8 cellular contexts compared by ENCODE assay signal in genomic region chr11:108593214-108593909, GRCh38. TPM values are rescaled to one million over a fixed set of nuclear protein-coding genes. Genes with fewer than 3 reads are reported as not detected.
A peak's percentile ranks its signal among the peaks of the same experiment; 100 is the strongest.
DNase-seq lines count a peak whose midpoint lies in the region; ATAC-seq and TF ChIP-seq lines count a peak whose summit lies in the region.

Gene EXPH5, minus strand, starts transcription at chr11:108593768. Its CDS starts 232 bp downstream, at chr11:108593536.

- H3K27me3 ChIP-seq in hepatocyte (peaks cover 6% of the 10 kb centered on the region), rectal smooth muscle tissue (ENCODE audit: control insufficient read depth, insufficient read depth, low read length) (no peaks in the 10 kb centered on the region), aorta (ENCODE audit: control insufficient read depth in 1 of 2, insufficient read depth in 2 of 2, low read length in 1 of 2) (no peaks in the 10 kb centered on the region)

- no peak within 1 kb of the TSS for H3K9ac ChIP-seq in rectal smooth muscle tissue (ENCODE audit: low read length)

- peak within 1 kb of the TSS; percentile 65 for H2AFZ ChIP-seq in hepatocyte

- peak; percentile 90 for ATAC-seq in GM18505 (IDR thresholded peaks at IDR 0.05; ENCODE audit: unreplicated experiment)
- ATAC-seq in HG02970 (IDR thresholded peaks at IDR 0.05; ENCODE audit: low FRiP score, unreplicated experiment) = peak; percentile 82
- ATAC-seq in aorta (ENCODE audit: low FRiP score) = peak; percentile 93

- H3K36me3 ChIP-seq in hepatocyte (replicated peaks; ENCODE audit: insufficient read depth, low read depth) (no peaks in the 10 kb centered on the region), rectal smooth muscle tissue (ENCODE audit: control insufficient read depth, insufficient read depth, low read length) (no peaks in the 10 kb centered on the region), aorta (ENCODE audit: control insufficient read depth in 1 of 2, insufficient read depth in 2 of 2, low read length in 1 of 2) (no peaks in the 10 kb centered on the region)

- intact Hi-C loops in aorta (cut with DNase I) = loop anchor here (1.0 to 5.0 kb wide), 3 partner anchors 54 to 126 kb away; partner anchors contain the start of genes C11orf65 (in 1 of the 2) and POGLUT3 (in 1 of the 2)

- H3K4me2 ChIP-seq in hepatocyte = peak within 1 kb of the TSS; percentile 83

- no peaks in the 10 kb centered on the region for H3K9me2 ChIP-seq in hepatocyte (replicated peaks; ENCODE audit: insufficient read depth)

- peak; percentile 2 for DNase-seq in NCI-H1694 treated with DMSO at 0.1 percent for 48 hours (lab: John Stamatoyannopoulos, UW)
- DNase-seq in T-helper 9 cell = peak; percentile 73
- DNase-seq in astrocyte of the hippocampus (ENCODE audit: low read depth, low spot score) = peak; percentile 91
- DNase-seq in hepatocyte (ENCODE audit: low spot score) = peak; percentile 94
- DNase-seq in aorta = peak; percentile 85 to 94

- WGBS in hepatocyte (ENCODE audit: low lambda C conversion rate, missing lambda C conversion rate) = 2% methylated on average over 31 of the region's 37 CpGs
- WGBS in aorta, 2 donors = 1% methylated on average over 34 to 37 of the region's 37 CpGs

- H3K27ac ChIP-seq in hepatocyte = peak within 1 kb of the TSS; percentile 87
- no peak within 1 kb of the TSS for H3K27ac ChIP-seq in rectal smooth muscle tissue (ENCODE audit: low read depth, low read length)
- H3K27ac ChIP-seq in aorta (ENCODE audit: low read depth in 1 of 2, low read length in 2 of 2) = no peak within 1 kb of the TSS

- no peaks in the 10 kb centered on the region for H3K9me3 ChIP-seq in hepatocyte (ENCODE audit: low read depth)
- H3K9me3 ChIP-seq in aorta (ENCODE audit: control insufficient read depth, low read length) = no peaks in the 10 kb centered on the region

- H4K20me1 ChIP-seq in hepatocyte (ENCODE audit: insufficient read depth, poor library complexity, severe bottlenecking) = no peaks in the 10 kb centered on the region

- TF ChIP-seq POLR2A in GM18505 (IDR thresholded peaks at IDR 0.05; ENCODE audit: borderline replicate concordance, extremely low read depth, insufficient read depth, insufficient read length) = no peak

- peak within 1 kb of the TSS; percentile 44 for H3K4me3 ChIP-seq in hepatocyte
- H3K4me3 ChIP-seq in rectal smooth muscle tissue (ENCODE audit: low read length) = peak within 1 kb of the TSS; percentile 82
- H3K4me3 ChIP-seq in aorta (ENCODE audit: low read length in 2 of 2) = peak within 1 kb of the TSS; percentile 72 to 79

- TF ChIP-seq CTCF in hepatocyte (IDR thresholded peaks at IDR 0.05; ENCODE audit: poor library complexity) = peak; percentile 5

- H3K4me1 ChIP-seq in hepatocyte (ENCODE audit: insufficient read depth) (peaks cover 4% of the 10 kb centered on the region), rectal smooth muscle tissue (ENCODE audit: control insufficient read depth, insufficient read depth, low read length) (no peaks in the 10 kb centered on the region), aorta (ENCODE audit: control insufficient read depth in 1 of 2, insufficient read depth in 2 of 2, low read length in 2 of 2) (no peaks in the 10 kb centered on the region)

- H3K79me2 ChIP-seq in hepatocyte = peaks cover 13% of the 10 kb centered on the region

RNA-seq across cellular contexts. Expression of gene EXPH5, which starts in this region (rescaled TPM):
- 3.6 and 4.5 TPM in 2 replicates for total RNA-seq in hepatocyte
- polyA plus RNA-seq in hepatocyte = 1.8 and 2.0 TPM in 2 replicates
- total RNA-seq in aorta = 1 to 10 TPM; 1.8 to 4.5 TPM
- polyA plus RNA-seq in aorta = under 1 TPM; 0.13 to 0.54 TPM

Comparison
In these comparisons a context has a peak if more than half of its experiments do, and no peak if none do; other contexts are left out.
1. DNase-seq: peak in every context shown above with its lines; median percentile 94 in hepatocyte; 91 in astrocyte of the hippocampus; 90 in aorta; 73 in T-helper 9 cell; 2 in NCI-H1694 treated with DMSO at 0.1 percent for 48 hours.